In the genomic region with DNA sequence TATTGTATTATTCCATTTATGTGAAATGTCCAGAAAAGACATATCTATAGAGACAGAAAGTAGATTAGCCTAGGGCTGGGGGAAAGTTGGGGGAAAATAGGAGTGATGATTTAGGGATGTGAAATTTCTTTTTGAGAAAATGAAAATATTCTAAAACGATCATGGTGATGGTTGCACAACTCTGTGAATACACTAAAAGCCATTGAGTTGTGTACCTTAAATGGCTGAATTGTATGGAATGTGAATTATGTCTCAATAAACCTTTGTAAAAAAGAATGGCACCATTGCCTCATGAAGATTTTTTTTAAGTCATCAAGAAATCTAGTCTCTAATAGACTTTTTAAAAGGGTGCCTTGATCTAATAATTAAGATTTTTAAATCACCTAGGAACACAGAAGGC, we compare ENCODE assay signal across 9 cellular contexts.
"Had no signal": no experiment of that assay in that cellular context is flagged by ENCODE, and none has a peak within 500 bp of the region (broad histone marks: within the 10 kb centered on the region; RNA-seq: fewer than 3 reads in every experiment).

No MANE protein-coding gene starts in this region.

- DNase-seq: H9, HCEC 1CT, HFFc6, KBM-7 had no signal

- ATAC-seq: GM23338 had no signal

- H3K4me2 ChIP-seq: GM23338, KMS-11 had no signal

- H3K4me3 ChIP-seq: GM23338 had no signal

- H3K27ac ChIP-seq: KMS-11 had no signal

- FAIRE-seq: H1, H54, HTR-8/SVneo had no signal

- H3K9ac ChIP-seq: KMS-11 had no signal
